Comparison of ENCODE assay signal across 1 cellular context in genomic region chr2:20135631-20136050, GRCh38.
TF ChIP-seq lines count a peak whose summit lies in the region.

No MANE protein-coding gene starts in this region.

TF ChIP-seq in HEK293, 187 proteins besides CTCF, POLR2A, EP300 and RAD21 (continued from another document):
- TF ChIP-seq, protein P1, sequence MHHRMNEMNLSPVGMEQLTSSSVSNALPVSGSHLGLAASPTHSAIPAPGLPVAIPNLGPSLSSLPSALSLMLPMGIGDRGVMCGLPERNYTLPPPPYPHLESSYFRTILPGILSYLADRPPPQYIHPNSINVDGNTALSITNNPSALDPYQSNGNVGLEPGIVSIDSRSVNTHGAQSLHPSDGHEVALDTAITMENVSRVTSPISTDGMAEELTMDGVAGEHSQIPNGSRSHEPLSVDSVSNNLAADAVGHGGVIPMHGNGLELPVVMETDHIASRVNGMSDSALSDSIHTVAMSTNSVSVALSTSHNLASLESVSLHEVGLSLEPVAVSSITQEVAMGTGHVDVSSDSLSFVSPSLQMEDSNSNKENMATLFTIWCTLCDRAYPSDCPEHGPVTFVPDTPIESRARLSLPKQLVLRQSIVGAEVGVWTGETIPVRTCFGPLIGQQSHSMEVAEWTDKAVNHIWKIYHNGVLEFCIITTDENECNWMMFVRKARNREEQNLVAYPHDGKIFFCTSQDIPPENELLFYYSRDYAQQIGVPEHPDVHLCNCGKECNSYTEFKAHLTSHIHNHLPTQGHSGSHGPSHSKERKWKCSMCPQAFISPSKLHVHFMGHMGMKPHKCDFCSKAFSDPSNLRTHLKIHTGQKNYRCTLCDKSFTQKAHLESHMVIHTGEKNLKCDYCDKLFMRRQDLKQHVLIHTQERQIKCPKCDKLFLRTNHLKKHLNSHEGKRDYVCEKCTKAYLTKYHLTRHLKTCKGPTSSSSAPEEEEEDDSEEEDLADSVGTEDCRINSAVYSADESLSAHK (tag by site-specific recombination; IDR thresholded peaks at IDR 0.05) = no peak
- TF ChIP-seq KLF7 (tag by site-specific recombination; IDR thresholded peaks at IDR 0.05; ENCODE audit: borderline replicate concordance) (no peak), ZNF624 (tag by site-specific recombination; IDR thresholded peaks at IDR 0.05) (no peak), ZNF596 (tag by site-specific recombination; IDR thresholded peaks at IDR 0.05) (no peak), ZFHX2 (tag by site-specific recombination; conservative IDR thresholded peaks at IDR 0.05) (no peak), ZNF121 (tag by site-specific recombination; IDR thresholded peaks at IDR 0.05) (no peak), ZNF362 (tag by site-specific recombination; IDR thresholded peaks at IDR 0.05) (0 out of 2 replicates have a peak, but pooled peaks have one; percentile 24), ZNF10 (tag by site-specific recombination; IDR thresholded peaks at IDR 0.05) (no peak), ZNF530 (tag by site-specific recombination; IDR thresholded peaks at IDR 0.05; ENCODE audit: low read depth) (no peak), ZNF239 (tag by site-specific recombination; IDR thresholded peaks at IDR 0.05) (no peak), ZNF585B (tag by site-specific recombination; IDR thresholded peaks at IDR 0.05) (no peak), GLIS2 (tag by site-specific recombination; IDR thresholded peaks at IDR 0.05) (no peak), OSR2 (tag by site-specific recombination; IDR thresholded peaks at IDR 0.05) (no peak), ZNF280D (tag by site-specific recombination; IDR thresholded peaks at IDR 0.05) (no peak), ZNF292 (tag by site-specific recombination; IDR thresholded peaks at IDR 0.05; ENCODE audit: borderline replicate concordance, low read depth) (no peak), GFI1B (tag by site-specific recombination; IDR thresholded peaks at IDR 0.05) (no peak), HIC1 (tag by site-specific recombination; IDR thresholded peaks at IDR 0.05) (no peak), ZEB2 (tag by site-specific recombination; IDR thresholded peaks at IDR 0.05) (no peak), ZNF707 (tag by site-specific recombination; IDR thresholded peaks at IDR 0.05) (no peak), ZNF561 (tag by site-specific recombination; IDR thresholded peaks at IDR 0.05; ENCODE audit: borderline replicate concordance) (no peak), KLF16 (tag by site-specific recombination; IDR thresholded peaks at IDR 0.05) (no peak), ZSCAN23 (tag by site-specific recombination; IDR thresholded peaks at IDR 0.05) (no peak), ZNF140 (tag by site-specific recombination; IDR thresholded peaks at IDR 0.05) (no peak), ZNF701 (tag by site-specific recombination; IDR thresholded peaks at IDR 0.05) (no peak), ZNF114 (tag by site-specific recombination; IDR thresholded peaks at IDR 0.05) (no peak), TRIM28 (IDR thresholded peaks at IDR 0.05; ENCODE audit: borderline replicate concordance, low read length) (no peak), ZFP37 (tag by site-specific recombination; IDR thresholded peaks at IDR 0.05) (no peak)
- TF ChIP-seq, protein P2, sequence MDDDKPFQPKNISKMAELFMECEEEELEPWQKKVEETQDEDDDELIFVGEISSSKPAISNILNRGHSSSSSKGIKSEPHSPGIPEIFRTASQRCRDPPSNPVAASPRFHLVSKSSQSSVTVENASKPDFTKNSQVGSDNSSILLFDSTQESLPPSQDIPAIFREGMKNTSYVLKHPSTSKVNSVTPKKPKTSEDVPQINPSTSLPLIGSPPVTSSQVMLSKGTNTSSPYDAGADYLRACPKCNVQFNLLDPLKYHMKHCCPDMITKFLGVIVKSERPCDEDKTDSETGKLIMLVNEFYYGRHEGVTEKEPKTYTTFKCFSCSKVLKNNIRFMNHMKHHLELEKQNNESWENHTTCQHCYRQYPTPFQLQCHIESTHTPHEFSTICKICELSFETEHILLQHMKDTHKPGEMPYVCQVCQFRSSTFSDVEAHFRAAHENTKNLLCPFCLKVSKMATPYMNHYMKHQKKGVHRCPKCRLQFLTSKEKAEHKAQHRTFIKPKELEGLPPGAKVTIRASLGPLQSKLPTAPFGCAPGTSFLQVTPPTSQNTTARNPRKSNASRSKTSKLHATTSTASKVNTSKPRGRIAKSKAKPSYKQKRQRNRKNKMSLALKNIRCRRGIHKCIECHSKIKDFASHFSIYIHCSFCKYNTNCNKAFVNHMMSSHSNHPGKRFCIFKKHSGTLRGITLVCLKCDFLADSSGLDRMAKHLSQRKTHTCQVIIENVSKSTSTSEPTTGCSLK (tag by site-specific recombination; IDR thresholded peaks at IDR 0.05) = no peak
- TF ChIP-seq, protein P3, sequence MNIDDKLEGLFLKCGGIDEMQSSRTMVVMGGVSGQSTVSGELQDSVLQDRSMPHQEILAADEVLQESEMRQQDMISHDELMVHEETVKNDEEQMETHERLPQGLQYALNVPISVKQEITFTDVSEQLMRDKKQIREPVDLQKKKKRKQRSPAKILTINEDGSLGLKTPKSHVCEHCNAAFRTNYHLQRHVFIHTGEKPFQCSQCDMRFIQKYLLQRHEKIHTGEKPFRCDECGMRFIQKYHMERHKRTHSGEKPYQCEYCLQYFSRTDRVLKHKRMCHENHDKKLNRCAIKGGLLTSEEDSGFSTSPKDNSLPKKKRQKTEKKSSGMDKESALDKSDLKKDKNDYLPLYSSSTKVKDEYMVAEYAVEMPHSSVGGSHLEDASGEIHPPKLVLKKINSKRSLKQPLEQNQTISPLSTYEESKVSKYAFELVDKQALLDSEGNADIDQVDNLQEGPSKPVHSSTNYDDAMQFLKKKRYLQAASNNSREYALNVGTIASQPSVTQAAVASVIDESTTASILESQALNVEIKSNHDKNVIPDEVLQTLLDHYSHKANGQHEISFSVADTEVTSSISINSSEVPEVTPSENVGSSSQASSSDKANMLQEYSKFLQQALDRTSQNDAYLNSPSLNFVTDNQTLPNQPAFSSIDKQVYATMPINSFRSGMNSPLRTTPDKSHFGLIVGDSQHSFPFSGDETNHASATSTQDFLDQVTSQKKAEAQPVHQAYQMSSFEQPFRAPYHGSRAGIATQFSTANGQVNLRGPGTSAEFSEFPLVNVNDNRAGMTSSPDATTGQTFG (tag by site-specific recombination; IDR thresholded peaks at IDR 0.05; ENCODE audit: borderline replicate concordance) = no peak
